In the genomic region with DNA sequence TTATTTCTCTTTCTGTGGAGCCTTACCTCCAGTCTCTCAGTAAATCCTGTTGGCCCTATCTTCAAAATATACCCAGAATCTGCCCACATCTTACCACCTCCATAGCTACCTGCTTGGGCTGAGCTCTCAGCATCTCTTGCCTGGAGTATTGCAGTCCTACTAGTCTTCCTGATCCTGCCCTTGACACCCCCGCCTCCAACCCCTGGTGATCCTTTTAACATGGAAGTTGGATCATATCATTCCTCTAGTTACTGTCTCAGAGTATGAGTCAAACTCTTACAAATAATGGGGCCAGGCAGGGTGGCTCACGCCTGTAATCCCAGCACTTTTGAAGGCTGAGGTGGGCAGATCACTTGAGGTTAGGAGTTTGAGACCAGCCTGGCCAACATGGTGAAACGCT, we compare ENCODE assay signal across 20 cellular contexts.
"Had no signal": no experiment of that assay in that cellular context is flagged by ENCODE, and none has a peak within 500 bp of the region (broad histone marks: within the 10 kb centered on the region; RNA-seq: fewer than 3 reads in every experiment).

No MANE protein-coding gene starts in this region.

- H3K27ac Mint-ChIP-seq: mesothelial cell of epicardium; natural killer cell treated with Interleukin-12 subunit alpha and Interleukin-12 subunit beta and Interleukin-15 and Interleukin-18, amount 100 ng/mL, for 72 hours; neural progenitor cell; progenitor cell of endocrine pancreas; type B pancreatic cell had no signal

- H3K36me3 ChIP-seq: colonic mucosa, gastrocnemius medialis, neural progenitor cell, pancreas, suprapubic skin, thyroid gland had no signal

- H3K27me3 ChIP-seq: colonic mucosa, gastrocnemius medialis, neural progenitor cell, pancreas, suprapubic skin, thyroid gland had no signal

- H3K27ac ChIP-seq: colonic mucosa, gastrocnemius medialis, neural progenitor cell, pancreas, suprapubic skin, thyroid gland had no signal

- H3K9me3 Mint-ChIP-seq: natural killer cell treated with Interleukin-12 subunit alpha and Interleukin-12 subunit beta and Interleukin-15 and Interleukin-18, amount 100 ng/mL, for 72 hours; type B pancreatic cell had no signal

- H3K4me3 Mint-ChIP-seq: mesothelial cell of epicardium; natural killer cell treated with Interleukin-12 subunit alpha and Interleukin-12 subunit beta and Interleukin-15 and Interleukin-18, amount 100 ng/mL, for 72 hours; neural progenitor cell; type B pancreatic cell had no signal

- H3K9me3 ChIP-seq: colonic mucosa, gastrocnemius medialis, pancreas, suprapubic skin, thyroid gland had no signal

- H3K4me2 ChIP-seq: neural progenitor cell had no signal

- H3K27me3 Mint-ChIP-seq: progenitor cell of endocrine pancreas had no signal

- DNase-seq: colonic mucosa; dermis blood vessel endothelial cell; gastrocnemius medialis; glutamatergic neuron; islet precursor cell; mammary epithelial cell; occipital lobe; pancreas; right cardiac atrium; small intestine; stimulated activated CD4-positive, alpha-beta T cell treated with anti-CD3 and anti-CD28 coated beads, Interleukin-12 subunit alpha, Interleukin-12 subunit beta, amount 100 ng/mL, for 4 hours; stimulated activated naive CD8-positive, alpha-beta T cell treated with anti-CD3 and anti-CD28 coated beads, Interleukin-15, Interleukin-2, amounts not matched to agents 100 U/mL and 50 U/mL, for 24 hours; thyroid gland had no signal

- H3K4me3 ChIP-seq: colonic mucosa, gastrocnemius medialis, neural progenitor cell, pancreas, suprapubic skin, thyroid gland had no signal

- H3K9ac ChIP-seq: neural progenitor cell had no signal

- H3K36me3 Mint-ChIP-seq: mesothelial cell of epicardium; natural killer cell treated with Interleukin-12 subunit alpha and Interleukin-12 subunit beta and Interleukin-15 and Interleukin-18, amount 100 ng/mL, for 72 hours; neural progenitor cell; type B pancreatic cell had no signal

- H3K4me1 ChIP-seq: colonic mucosa, gastrocnemius medialis, thyroid gland had no signal

- ATAC-seq: esophagus mucosa; gastrocnemius medialis; natural killer cell treated with Interleukin-12 subunit alpha and Interleukin-12 subunit beta and Interleukin-15 and Interleukin-18, amount 100 ng/mL, for 72 hours; pancreas; right cardiac atrium; stimulated activated naive CD8-positive, alpha-beta T cell treated with anti-CD3 and anti-CD28 coated beads, Interleukin-15, Interleukin-2, amounts not matched to agents 100 U/mL and 50 U/mL, for 24 hours had no signal

- H2AFZ ChIP-seq: neural progenitor cell had no signal
